ENCODE assay signal across 19 cellular contexts in genomic region chr20:47419953-47420352, GRCh38.
A peak's percentile ranks its signal among the peaks of the same experiment; 100 is the strongest.
DNase-seq lines count a peak whose midpoint lies in the region; ATAC-seq, FAIRE-seq and TF ChIP-seq lines count a peak whose summit lies in the region.
"Had no signal": no experiment of that assay in that cellular context is flagged by ENCODE, and none has a peak within 500 bp of the region (broad histone marks: within the 10 kb centered on the region; RNA-seq: fewer than 3 reads in every experiment).

No MANE protein-coding gene starts in this region.

- H3K4me3 ChIP-seq in OCI-LY1 (ENCODE audit: low read depth, low read length, poor library complexity, severe bottlenecking) (peak overlapping the region; percentile 59), left lung (no peak overlapping the region)

- no peaks in the 10 kb centered on the region for H3K9me3 Mint-ChIP-seq in central memory CD8-positive, alpha-beta T cell
- H3K9me3 Mint-ChIP-seq in stimulated activated effector memory CD8-positive, alpha-beta T cell treated with anti-CD3 and anti-CD28 coated beads, Interleukin-12 subunit alpha, Interleukin-12 subunit beta, amount 100 ng/mL, for 72 hours: no peaks in the 10 kb centered on the region
- H3K9me3 Mint-ChIP-seq: H9 had no signal

- H3K27ac ChIP-seq in OCI-LY1 (ENCODE audit: low read depth, low read length, poor library complexity, severe bottlenecking): peak overlapping the region; percentile 100
- H3K27ac ChIP-seq in left lung: no peak overlapping the region

- no peaks in the 10 kb centered on the region for H3K79me2 ChIP-seq in OCI-LY1 (ENCODE audit: insufficient read depth, low read length)

- peak; percentile 26 for FAIRE-seq in GM12891 (lab: Jason Lieb, UNC)

- no peak for ATAC-seq in central memory CD8-positive, alpha-beta T cell (replicated peaks; ENCODE audit: extremely low read depth, poor library complexity, severe bottlenecking)
- ATAC-seq in stimulated activated effector memory CD8-positive, alpha-beta T cell treated with anti-CD3 and anti-CD28 coated beads, Interleukin-12 subunit alpha, Interleukin-12 subunit beta, amount 100 ng/mL, for 72 hours: no peak
- ATAC-seq in HG02870 (IDR thresholded peaks at IDR 0.05; ENCODE audit: unreplicated experiment): no peak
- ATAC-seq in left lung: no peak
- ATAC-seq: PC-3 had no signal

- H3K9me3 ChIP-seq in OCI-LY1 (ENCODE audit: low read length): no peaks in the 10 kb centered on the region
- H3K9me3 ChIP-seq in left lung: no peaks in the 10 kb centered on the region

- no peak for TF ChIP-seq CTCF in OCI-LY1 (IDR thresholded peaks at IDR 0.05; ENCODE audit: low read length)
- TF ChIP-seq CTCF in left lung (IDR thresholded peaks at IDR 0.05): no peak

- DNase-seq in GM12891 (ENCODE audit: insufficient read length, low spot score) (no peak), G401 (ENCODE audit: low spot score) (no peak), left lung (no peak)
- DNase-seq in central memory CD8-positive, alpha-beta T cell (ENCODE audit: low spot score in 2 of 2): no peak
- DNase-seq in stimulated activated effector memory CD8-positive, alpha-beta T cell treated with anti-CD3 and anti-CD28 coated beads, Interleukin-12 subunit alpha, Interleukin-12 subunit beta, amount 100 ng/mL, for 72 hours (ENCODE audit: low spot score in 2 of 2): no peak
- DNase-seq: COR-L47; DMS153; EL; H9; KG1; NCI-H1092; NCI-H1694; NCI-H226; NCI-H526; NK-92 treated with Interleukin-12 subunit alpha and Interleukin-12 subunit beta, amount 100 ng/mL, for 24 hours; PC-3 had no signal

- H3K9ac ChIP-seq in OCI-LY1 (ENCODE audit: low read length): peak overlapping the region; percentile 72

- TF ChIP-seq POLR2A in GM12891 (IDR thresholded peaks at IDR 0.05; ENCODE audit: low read depth, low read length): no peak

- in situ Hi-C loops in G401 (cut with HindIII; ENCODE audit: low sequenced_read_pairs): no loop called here

- peak overlapping the region; percentile 42 for H3K27ac Mint-ChIP-seq in central memory CD8-positive, alpha-beta T cell (ENCODE audit: low read depth)
- H3K27ac Mint-ChIP-seq in stimulated activated effector memory CD8-positive, alpha-beta T cell treated with anti-CD3 and anti-CD28 coated beads, Interleukin-12 subunit alpha, Interleukin-12 subunit beta, amount 100 ng/mL, for 72 hours: peak overlapping the region; percentile 71
- H3K27ac Mint-ChIP-seq: H9 had no signal

- H3F3A ChIP-seq in OCI-LY1 (ENCODE audit: insufficient read depth, low read length): peaks cover 25% of the 10 kb centered on the region; the same call in 1 of the 2 replicates

- H4K20me1 ChIP-seq in OCI-LY1 (ENCODE audit: insufficient read depth, low read length): no peaks in the 10 kb centered on the region

- H3K27me3 ChIP-seq in OCI-LY1 (ENCODE audit: insufficient read depth, low read length) (no peaks in the 10 kb centered on the region), left lung (no peaks in the 10 kb centered on the region)

- H3K4me2 ChIP-seq in OCI-LY1 (ENCODE audit: low read length): peak overlapping the region; percentile 65

- peaks cover 21% of the 10 kb centered on the region for H3K36me3 ChIP-seq in OCI-LY1 (ENCODE audit: insufficient read depth, low read length)
- no peaks in the 10 kb centered on the region for H3K36me3 ChIP-seq in left lung

- H3K9me2 ChIP-seq in OCI-LY1 (ENCODE audit: low read depth, low read length): no peaks in the 10 kb centered on the region

- H3K4me1 Mint-ChIP-seq in central memory CD8-positive, alpha-beta T cell: peaks cover 9% of the 10 kb centered on the region
- peaks cover 22% of the 10 kb centered on the region for H3K4me1 Mint-ChIP-seq in stimulated activated effector memory CD8-positive, alpha-beta T cell treated with anti-CD3 and anti-CD28 coated beads, Interleukin-12 subunit alpha, Interleukin-12 subunit beta, amount 100 ng/mL, for 72 hours

- H3K4me1 ChIP-seq in OCI-LY1 (ENCODE audit: insufficient read depth, low read length, severe bottlenecking) (peaks cover 77% of the 10 kb centered on the region), left lung (peaks cover 0 to 21% of the 10 kb centered on the region in 2 donors)

- peaks cover 2% of the 10 kb centered on the region for H3K36me3 Mint-ChIP-seq in central memory CD8-positive, alpha-beta T cell (ENCODE audit: insufficient read depth)
- H3K36me3 Mint-ChIP-seq in stimulated activated effector memory CD8-positive, alpha-beta T cell treated with anti-CD3 and anti-CD28 coated beads, Interleukin-12 subunit alpha, Interleukin-12 subunit beta, amount 100 ng/mL, for 72 hours: no peaks in the 10 kb centered on the region

- no peak overlapping the region for H2AFZ ChIP-seq in OCI-LY1 (ENCODE audit: low read length)

- H3K27me3 Mint-ChIP-seq in central memory CD8-positive, alpha-beta T cell: no peaks in the 10 kb centered on the region

- no peak overlapping the region for H3K4me3 Mint-ChIP-seq in central memory CD8-positive, alpha-beta T cell
- H3K4me3 Mint-ChIP-seq in stimulated activated effector memory CD8-positive, alpha-beta T cell treated with anti-CD3 and anti-CD28 coated beads, Interleukin-12 subunit alpha, Interleukin-12 subunit beta, amount 100 ng/mL, for 72 hours: no peak overlapping the region
- H3K4me3 Mint-ChIP-seq: CD14-positive monocyte, H9 had no signal

- intact Hi-C loops in left lung (cut with DNase I): loop anchor here in 1 of 2 donors (10.0 kb wide), 1 partner anchor 215 kb away; no protein-coding TSS in a partner anchor

TF ChIP-seq in GM12891, 5 proteins besides CTCF, POLR2A, EP300 and RAD21:
- TF ChIP-seq POLR2AphosphoS5 (IDR thresholded peaks at IDR 0.05; ENCODE audit: low read depth, low read length) (no peak), SPI1 (IDR thresholded peaks at IDR 0.05; ENCODE audit: low read depth, low read length) (no peak), POU2F2 (IDR thresholded peaks at IDR 0.05; ENCODE audit: low read depth, low read length) (no peak), TAF1 (IDR thresholded peaks at IDR 0.05; ENCODE audit: low read depth, low read length) (no peak), PAX5 (IDR thresholded peaks at IDR 0.05; ENCODE audit: insufficient read depth, low read length, severe bottlenecking) (no peak)
TF ChIP-seq in GM12891: peak in this region for 0.
